8 cellular contexts compared by ENCODE assay signal in genomic region chr19:54462713-54463530, GRCh38. TPM values are rescaled to one million over a fixed set of nuclear protein-coding genes. Genes with fewer than 3 reads are reported as not detected.
DNase-seq lines count a peak whose midpoint lies in the region; ATAC-seq, FAIRE-seq and TF ChIP-seq lines count a peak whose summit lies in the region.

No MANE protein-coding gene starts in this region.

- H3K9me3 ChIP-seq in WERI-Rb-1 (ENCODE audit: severe bottlenecking) (no peaks in the 10 kb centered on the region), keratinocyte (ENCODE audit: control insufficient read depth, low read depth, low read length) (no peaks in the 10 kb centered on the region)

- H3K4me3 ChIP-seq in KMS-11 (IDR thresholded peaks at IDR 0.05; ENCODE audit: insufficient read depth, low read depth, low read length) = no peak overlapping the region
- peak overlapping the region; percentile 76 for H3K4me3 ChIP-seq in WERI-Rb-1 (ENCODE audit: low read depth, low read length)
- H3K4me3 ChIP-seq in bronchial epithelial cell (ENCODE audit: low read depth, low read length) = peak overlapping the region; percentile 82
- peak overlapping the region; percentile 48 to 72 (median 60) for H3K4me3 ChIP-seq in keratinocyte (ENCODE audit: control insufficient read depth in 2 of 3, extremely low read depth in 1 of 3, insufficient read depth in 2 of 3, low read depth in 1 of 3, low read length in 3 of 3)

- FAIRE-seq in bronchial epithelial cell (lab: Jason Lieb, UNC) = no peak
- FAIRE-seq in keratinocyte (lab: Jason Lieb, UNC) = no peak

- ATAC-seq in GM21528 (IDR thresholded peaks at IDR 0.05; ENCODE audit: low FRiP score, unreplicated experiment) = peak; percentile 7
- no peak for ATAC-seq in GM21786 (IDR thresholded peaks at IDR 0.05; ENCODE audit: unreplicated experiment)

- DNase-seq in DMS 273 treated with DMSO at 0.1 percent for 48 hours (lab: John Stamatoyannopoulos, UW) (peak; percentile 33), WERI-Rb-1 (peak; percentile 63), bronchial epithelial cell (ENCODE audit: low read depth) (peak; percentile 39), keratinocyte (ENCODE audit: low read depth, low spot score) (no peak)
- DNase-seq in stimulated activated CD4-positive, alpha-beta T cell treated with anti-CD3 and anti-CD28 coated beads, Interleukin-1b, Interleukin-23, amount 100 ng/mL, for 24 hours (ENCODE audit: low read depth in 4 of 4, low spot score in 1 of 4) = peak; percentile 26 to 49 (median 42)

- H2AFZ ChIP-seq in KMS-11 (ENCODE audit: low read depth) (peak overlapping the region; percentile 34), keratinocyte (ENCODE audit: control insufficient read depth, low read length) (no peak overlapping the region)

- TF ChIP-seq CTCF in KMS-11 (conservative IDR thresholded peaks at IDR 0.05; ENCODE audit: low read depth, low read length) (peak; percentile 37), WERI-Rb-1 (IDR thresholded peaks at IDR 0.05; ENCODE audit: low read depth, low read length) (peak; percentile 44), bronchial epithelial cell (IDR thresholded peaks at IDR 0.05; ENCODE audit: insufficient read depth, low read length, severe bottlenecking) (peak; percentile 58), keratinocyte (optimal IDR thresholded peaks at IDR 0.05 in 1 of 3, IDR thresholded peaks at IDR 0.05 in 1 of 3, conservative IDR thresholded peaks at IDR 0.05 in 1 of 3; ENCODE audit: extremely low read depth in 1 of 3, insufficient read depth in 2 of 3, low read length in 3 of 3) (peak; percentile 10 to 49 (median 28))

- H3K27me3 ChIP-seq in KMS-11 (ENCODE audit: insufficient read depth, low read depth) = peaks cover 11% of the 10 kb centered on the region
- H3K27me3 ChIP-seq in WERI-Rb-1 (ENCODE audit: insufficient read depth, low read depth, severe bottlenecking) = peaks cover under 1% of the 10 kb centered on the region
- H3K27me3 ChIP-seq in bronchial epithelial cell (ENCODE audit: control insufficient read depth, insufficient read depth, low read length) = no peaks in the 10 kb centered on the region
- H3K27me3 ChIP-seq in keratinocyte (ENCODE audit: control insufficient read depth, extremely low read depth, insufficient read depth, low read length) = no peaks in the 10 kb centered on the region

- H3K79me2 ChIP-seq in KMS-11 (ENCODE audit: insufficient read depth, low read depth) (peaks cover 36% of the 10 kb centered on the region; the same call in 1 of the 2 replicates), keratinocyte (ENCODE audit: control insufficient read depth, insufficient read depth, low read length) (peaks cover 37% of the 10 kb centered on the region)

- H4K20me1 ChIP-seq in KMS-11 (ENCODE audit: insufficient read depth) (no peaks in the 10 kb centered on the region), keratinocyte (ENCODE audit: control insufficient read depth, extremely low read depth, insufficient read depth, low read length) (peaks cover 10% of the 10 kb centered on the region)

- H3K9ac ChIP-seq in KMS-11 (peak overlapping the region; percentile 94), keratinocyte (ENCODE audit: control insufficient read depth, extremely low read depth, insufficient read depth, low read length) (peak overlapping the region; percentile 74)

- H3K4me1 ChIP-seq in KMS-11 (ENCODE audit: low read depth, poor library complexity, severe bottlenecking) = peaks cover 7% of the 10 kb centered on the region
- H3K4me1 ChIP-seq in keratinocyte (ENCODE audit: control insufficient read depth, extremely low read depth, insufficient read depth, low read length) = peaks cover 7% of the 10 kb centered on the region

- dilution Hi-C loops in keratinocyte (cut with MboI; ENCODE audit: extremely low pct_ligation_motif_present, low sequenced_read_pairs) = no loop called here

- H3K27ac ChIP-seq in KMS-11 (peak overlapping the region; percentile 95), WERI-Rb-1 (peak overlapping the region; percentile 90), keratinocyte (ENCODE audit: control insufficient read depth, insufficient read depth, low read length) (peak overlapping the region; percentile 87)

- peaks cover 5% of the 10 kb centered on the region; the same call in 1 of the 2 replicates for H3K36me3 ChIP-seq in KMS-11 (ENCODE audit: insufficient read depth)
- peaks cover 38% of the 10 kb centered on the region for H3K36me3 ChIP-seq in WERI-Rb-1
- peaks cover 15% of the 10 kb centered on the region for H3K36me3 ChIP-seq in bronchial epithelial cell (ENCODE audit: control insufficient read depth, insufficient read depth, low read length)
- H3K36me3 ChIP-seq in keratinocyte (ENCODE audit: control insufficient read depth in 2 of 2, extremely low read depth in 1 of 2, insufficient read depth in 2 of 2, low read length in 2 of 2) = peaks cover 13 to 28% of the 10 kb centered on the region in 2 experiments

- peak overlapping the region; percentile 97 for H3K4me2 ChIP-seq in KMS-11
- peak overlapping the region; percentile 77 for H3K4me2 ChIP-seq in keratinocyte (ENCODE audit: control insufficient read depth, extremely low read depth, insufficient read depth, low read depth, low read length)

- no peaks in the 10 kb centered on the region for H3K9me1 ChIP-seq in keratinocyte (ENCODE audit: control insufficient read depth, extremely low read depth, insufficient read depth, low read length)

RNA-seq across cellular contexts. Expression of gene LENG9, which starts 0.7 kb away (rescaled TPM):
- total RNA-seq in bronchial epithelial cell = 6.5 and 15.0 TPM in 2 replicates
- polyA plus RNA-seq in keratinocyte = 1.3 to 2.2 TPM (median 2.1 TPM) in 3 replicates
- polyA plus RNA-seq in keratinocyte (2011; ENCODE audit: low read depth) = 0.41 TPM
- polyA plus RNA-seq in keratinocyte (2011; cell fraction: cytosol; rRNA removed) = 1.2 and 2.8 TPM in 2 replicates
- 1.9 and 3.5 TPM in 2 replicates for polyA plus RNA-seq in keratinocyte (2011; cell fraction: nucleus; rRNA removed)
- 2.4 and 5.8 TPM in 2 replicates for polyA plus RNA-seq in keratinocyte (2012; ENCODE audit: low replicate concordance)
- 1.2 to 3.3 TPM (median 2.0 TPM) in 3 replicates for polyA minus RNA-seq in keratinocyte
- polyA minus RNA-seq in keratinocyte (2011; cell fraction: cytosol; rRNA and poly(A)+ RNA removed) = 8.1 TPM
- 3.3 and 4.0 TPM in 2 replicates for polyA minus RNA-seq in keratinocyte (2011; cell fraction: nucleus; rRNA and poly(A)+ RNA removed)

RNA-seq across cellular contexts. Expression of gene CDC42EP5, which starts 10.2 kb away (rescaled TPM):
- 18.2 and 20.4 TPM in 2 replicates for total RNA-seq in bronchial epithelial cell
- polyA plus RNA-seq in keratinocyte = 8.6 to 16.4 TPM (median 9.4 TPM) in 3 replicates
- 4.4 TPM for polyA plus RNA-seq in keratinocyte (2011; ENCODE audit: low read depth)
- 4.9 and 31.9 TPM in 2 replicates for polyA plus RNA-seq in keratinocyte (2011; cell fraction: cytosol; rRNA removed)
- polyA plus RNA-seq in keratinocyte (2011; cell fraction: nucleus; rRNA removed) = 4.2 and 13.3 TPM in 2 replicates
- 19.2 and 29.7 TPM in 2 replicates for polyA plus RNA-seq in keratinocyte (2012; ENCODE audit: low replicate concordance)
- polyA minus RNA-seq in keratinocyte = 0.67 to 1.7 TPM (median 1.2 TPM) in 3 replicates
- 34.3 TPM for polyA minus RNA-seq in keratinocyte (2011; cell fraction: cytosol; rRNA and poly(A)+ RNA removed)
- 3.3 and 3.6 TPM in 2 replicates for polyA minus RNA-seq in keratinocyte (2011; cell fraction: nucleus; rRNA and poly(A)+ RNA removed)

RNA-seq across cellular contexts. Expression of gene LENG8, which starts 13.9 kb away (rescaled TPM):
- total RNA-seq in bronchial epithelial cell = 26.3 and 37.8 TPM in 2 replicates
- 29.4 to 75.6 TPM (median 33.4 TPM) in 3 replicates for polyA plus RNA-seq in keratinocyte
- polyA plus RNA-seq in keratinocyte (2011; ENCODE audit: low read depth) = 32.7 TPM
- polyA plus RNA-seq in keratinocyte (2011; cell fraction: cytosol; rRNA removed) = 4.1 and 6.2 TPM in 2 replicates
- 793 and 1,107 TPM in 2 replicates for polyA plus RNA-seq in keratinocyte (2011; cell fraction: nucleus; rRNA removed)
- polyA plus RNA-seq in keratinocyte (2012; ENCODE audit: low replicate concordance) = 45.7 and 76.8 TPM in 2 replicates
- 61.8 to 117 TPM (median 66.2 TPM) in 3 replicates for polyA minus RNA-seq in keratinocyte
- 29.4 TPM for polyA minus RNA-seq in keratinocyte (2011; cell fraction: cytosol; rRNA and poly(A)+ RNA removed)
- polyA minus RNA-seq in keratinocyte (2011; cell fraction: nucleus; rRNA and poly(A)+ RNA removed) = 115 and 133 TPM in 2 replicates

RNA-seq across cellular contexts. Expression of gene LAIR2, which starts 39.7 kb away (rescaled TPM):
- not detected in 2 replicates for total RNA-seq in bronchial epithelial cell
- not detected in 3 replicates for polyA plus RNA-seq in keratinocyte
- not detected for polyA plus RNA-seq in keratinocyte (2011; ENCODE audit: low read depth)
- not detected in 2 replicates for polyA plus RNA-seq in keratinocyte (2011; cell fraction: cytosol; rRNA removed)
- polyA plus RNA-seq in keratinocyte (2011; cell fraction: nucleus; rRNA removed) = not detected in 2 replicates
- not detected in 2 replicates for polyA plus RNA-seq in keratinocyte (2012; ENCODE audit: low replicate concordance)
- polyA minus RNA-seq in keratinocyte = not detected in 3 replicates
- not detected for polyA minus RNA-seq in keratinocyte (2011; cell fraction: cytosol; rRNA and poly(A)+ RNA removed)
- polyA minus RNA-seq in keratinocyte (2011; cell fraction: nucleus; rRNA and poly(A)+ RNA removed) = not detected in 2 replicates

RNA-seq across cellular contexts. Expression of gene TTYH1, which starts 47.7 kb away (rescaled TPM):
- total RNA-seq in bronchial epithelial cell = 0.26 TPM in 1 of 2 replicates, not detected in the other
- 0.05 to 0.13 TPM in 2 of 3 replicates, not detected in the other for polyA plus RNA-seq in keratinocyte
- polyA plus RNA-seq in keratinocyte (2011; ENCODE audit: low read depth) = 0.96 TPM
- 0.14 TPM in 1 of 2 replicates, not detected in the other for polyA plus RNA-seq in keratinocyte (2011; cell fraction: cytosol; rRNA removed)
- polyA plus RNA-seq in keratinocyte (2011; cell fraction: nucleus; rRNA removed) = not detected in 2 replicates
- 0.07 and 0.73 TPM in 2 replicates for polyA plus RNA-seq in keratinocyte (2012; ENCODE audit: low replicate concordance)
- polyA minus RNA-seq in keratinocyte = not detected in 3 replicates
- not detected for polyA minus RNA-seq in keratinocyte (2011; cell fraction: cytosol; rRNA and poly(A)+ RNA removed)
- polyA minus RNA-seq in keratinocyte (2011; cell fraction: nucleus; rRNA and poly(A)+ RNA removed) = not detected in 2 replicates
